In the genomic region with DNA sequence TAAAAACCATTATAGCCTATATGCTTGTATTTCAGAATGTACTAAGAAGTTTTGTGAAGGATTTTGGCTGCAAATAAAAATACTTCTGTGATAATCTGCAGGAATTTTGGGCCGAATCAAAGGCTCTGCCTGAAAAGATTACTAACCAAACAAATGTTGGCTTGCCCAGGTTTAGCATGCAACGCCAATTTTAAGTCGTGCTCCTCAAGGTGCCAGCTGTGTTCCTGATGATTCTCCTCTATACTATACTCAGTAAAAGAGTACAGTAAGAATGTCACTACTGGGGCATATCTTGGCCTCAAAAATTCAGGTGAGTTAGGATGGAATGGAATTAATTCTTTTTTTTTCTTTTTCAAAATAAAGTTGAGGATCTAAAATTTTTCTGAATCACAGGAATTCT, we compare ENCODE assay signal across 20 cellular contexts.
DNase-seq lines count a peak whose midpoint lies in the region; ATAC-seq, FAIRE-seq and TF ChIP-seq lines count a peak whose summit lies in the region.
"Had no signal": no experiment of that assay in that cellular context is flagged by ENCODE, and none has a peak within 500 bp of the region (broad histone marks: within the 10 kb centered on the region; RNA-seq: fewer than 3 reads in every experiment).

No MANE protein-coding gene starts in this region.

- H2BK120ac ChIP-seq in IMR-90 (ENCODE audit: low read depth, low read length), result no peak overlapping the region
- no peak overlapping the region for H2BK120ac ChIP-seq in mesendoderm (ENCODE audit: low read depth, low read length)

- H4K20me1 ChIP-seq in IMR-90 (ENCODE audit: insufficient read depth, low read length), result peaks cover 6% of the 10 kb centered on the region; the same call in 1 of the 2 replicates
- H4K20me1 ChIP-seq: BLaER1 treated with 17β-estradiol and CSF1 and Interleukin-3, amounts not matched to agents 10 nM and 100 nM had no signal

- no peak overlapping the region for H2BK15ac ChIP-seq in IMR-90 (ENCODE audit: low read depth, low read length)
- no peak overlapping the region for H2BK15ac ChIP-seq in mesendoderm (replicated peaks; ENCODE audit: low read depth)

- H3K27me3 Mint-ChIP-seq in endodermal cell (ENCODE audit: insufficient read depth), result no peaks in the 10 kb centered on the region
- H3K27me3 Mint-ChIP-seq: B cell; CD4-positive, alpha-beta T cell had no signal

- intact Hi-C loops in IMR-90 (cut with micrococcal nuclease), result no loop called here
- intact Hi-C loops in pancreas (cut with DNase I), result no loop called here
- intact Hi-C loops in lower leg skin (cut with DNase I; ENCODE audit: low total_unique reads), result no loop called here

- H2BK20ac ChIP-seq in IMR-90 (ENCODE audit: low read depth, low read length), result no peak overlapping the region

- no peak overlapping the region for H4K91ac ChIP-seq in IMR-90 (ENCODE audit: insufficient read depth, low read depth, low read length)

- CTCF ChIA-PET in IMR-90 (lab: Yijun Ruan, JAX), result no interaction called here

- dilution Hi-C loops in IMR-90 (cut with HindIII; ENCODE audit: low sequenced_read_pairs, unreplicated experiment), result no loop called here

- H3K4me2 ChIP-seq in IMR-90 (ENCODE audit: low read depth, low read length) (no peak overlapping the region), mesendoderm (ENCODE audit: low read length) (no peak overlapping the region)
- H3K4me2 ChIP-seq: A549; BLaER1 treated with 17β-estradiol and CSF1 and Interleukin-3, amounts not matched to agents 10 nM and 100 nM had no signal

- TF ChIP-seq CTCF in IMR-90 (conservative IDR thresholded peaks at IDR 0.05; ENCODE audit: low read depth, low read length) (no peak), pancreas (IDR thresholded peaks at IDR 0.05) (no peak), lower leg skin (IDR thresholded peaks at IDR 0.05) (no peak), endodermal cell (conservative IDR thresholded peaks at IDR 0.05) (no peak)

- no TSS peak for BruUV-seq in IMR-90 (replicated peaks; lab: Mats Ljungman, UMichigan)

- no peak for TF ChIP-seq RAD21 in IMR-90 (IDR thresholded peaks at IDR 0.05; ENCODE audit: low read length)

- H3K4me1 ChIP-seq in IMR-90 (ENCODE audit: control insufficient read depth, insufficient read depth, low read length) (peaks cover 8% of the 10 kb centered on the region; the same call in 1 of the 2 replicates), mesendoderm (ENCODE audit: control insufficient read depth, low read depth, low read length) (no peaks in the 10 kb centered on the region), pancreas (peaks cover 11 to 26% (median 20%) of the 10 kb centered on the region in 3 donors), endodermal cell (ENCODE audit: control insufficient read depth, insufficient read depth, low read length) (peaks cover 7% of the 10 kb centered on the region)
- H3K4me1 ChIP-seq: A549 had no signal

- no peak overlapping the region for H3K18ac ChIP-seq in IMR-90 (ENCODE audit: low read depth, low read length)
- no peak overlapping the region for H3K18ac ChIP-seq in mesendoderm (ENCODE audit: low read length)

- H2AFZ ChIP-seq in IMR-90 (replicated peaks; ENCODE audit: low read length, poor library complexity), result no peak overlapping the region

- H3K9me3 Mint-ChIP-seq in endodermal cell, result no peaks in the 10 kb centered on the region
- H3K9me3 Mint-ChIP-seq: CD4-positive, alpha-beta T cell; CD8-positive, alpha-beta T cell had no signal

- TF ChIP-seq POLR2A in IMR-90 (IDR thresholded peaks at IDR 0.05; ENCODE audit: low read depth, low read length) (no peak), lower leg skin (IDR thresholded peaks at IDR 0.05) (no peak)

- H3K9me3 ChIP-seq in IMR-90 (ENCODE audit: control insufficient read depth, insufficient read depth, low read length) (no peaks in the 10 kb centered on the region), pancreas (no peaks in the 10 kb centered on the region), endodermal cell (ENCODE audit: control insufficient read depth, low read length) (no peaks in the 10 kb centered on the region)
- H3K9me3 ChIP-seq: A549; BLaER1 treated with 17β-estradiol and CSF1 and Interleukin-3, amounts not matched to agents 10 nM and 100 nM; Caco-2 had no signal

- H3K4me3 ChIP-seq in IMR-90 (ENCODE audit: insufficient read depth, low read depth, low read length) (no peak overlapping the region), mesendoderm (ENCODE audit: low read length) (no peak overlapping the region), pancreas (no peak overlapping the region), lower leg skin (ENCODE audit: low read depth, poor library complexity, severe bottlenecking) (no peak overlapping the region), endodermal cell (ENCODE audit: low read length) (no peak overlapping the region)
- H3K4me3 ChIP-seq: A549; BLaER1 treated with 17β-estradiol and CSF1 and Interleukin-3, amounts not matched to agents 10 nM and 100 nM had no signal

- no peak overlapping the region for H3K4ac ChIP-seq in IMR-90 (ENCODE audit: low read depth, low read length)
- no peak overlapping the region for H3K4ac ChIP-seq in mesendoderm (ENCODE audit: low read depth, low read length)

- H4K8ac ChIP-seq in IMR-90 (ENCODE audit: low read depth in 2 of 2, low read length in 2 of 2) (no peak overlapping the region), mesendoderm (ENCODE audit: low read depth, low read length) (peak overlapping the region; percentile 56)

- POLR2A ChIA-PET in IMR-90 (lab: Charles Lee; ENCODE audit: unreplicated experiment), result no interaction called here

- H3K79me1 ChIP-seq in IMR-90 (ENCODE audit: low read depth in 1 of 2, low read length in 2 of 2), result peaks cover 12 to 28% of the 10 kb centered on the region in 2 experiments
- no peaks in the 10 kb centered on the region for H3K79me1 ChIP-seq in mesendoderm (ENCODE audit: low read length)

- no peak overlapping the region for H3K4me3 Mint-ChIP-seq in endodermal cell
- H3K4me3 Mint-ChIP-seq: B cell; CD4-positive, alpha-beta T cell; CD8-positive, alpha-beta T cell had no signal

- H3K9me1 ChIP-seq in IMR-90 (ENCODE audit: insufficient read depth, low read length), result no peaks in the 10 kb centered on the region; the same call in 1 of the 2 replicates

- DNase-seq in IMR-90 (no peak), mesendoderm (no peak), pancreas (no peak), lower leg skin (ENCODE audit: low spot score in 2 of 2) (no peak), endodermal cell (no peak)
- DNase-seq: AML-193; Caco-2; Calu3; CD4-positive, alpha-beta T cell; CD8-positive, alpha-beta T cell; DMS79 treated with DMSO at 0.1 percent for 48 hours; GF-D8 had no signal

- no peaks in the 10 kb centered on the region for H3K36me3 Mint-ChIP-seq in endodermal cell (ENCODE audit: low read depth)
- H3K36me3 Mint-ChIP-seq: CD8-positive, alpha-beta T cell had no signal

- peaks cover 35% of the 10 kb centered on the region for H3K4me1 Mint-ChIP-seq in endodermal cell

- H3K23ac ChIP-seq in IMR-90 (ENCODE audit: low read depth, low read length), result 0 out of 2 replicates have a peak overlapping the region, but pooled peaks have one; percentile 42
- H3K23ac ChIP-seq in mesendoderm (ENCODE audit: low read length), result no peak overlapping the region

- ATAC-seq in IMR-90 (ENCODE audit: low read depth) (no peak), pancreas (peak in 3 of 4 donors; percentile 36 to 68 (median 51))
- ATAC-seq: A549; CD8-positive, alpha-beta T cell had no signal

- no peak for FAIRE-seq in pancreas (lab: Jason Lieb, UNC)
- FAIRE-seq: D721Med, G401.6, GM12891 had no signal

- H3K27me3 ChIP-seq in IMR-90 (ENCODE audit: control insufficient read depth, insufficient read depth, low read length) (no peaks in the 10 kb centered on the region), mesendoderm (ENCODE audit: insufficient read depth, low read length, poor library complexity) (no peaks in the 10 kb centered on the region), pancreas (no peaks in the 10 kb centered on the region), endodermal cell (ENCODE audit: control insufficient read depth, insufficient read depth, low read length, poor library complexity, severe bottlenecking) (no peaks in the 10 kb centered on the region)
- H3K27me3 ChIP-seq: BLaER1 treated with 17β-estradiol and CSF1 and Interleukin-3, amounts not matched to agents 10 nM and 100 nM had no signal

- WGBS in IMR-90 (ENCODE audit: extremely low coverage in 2 of 2, insufficient read length in 1 of 2), 2 experiments, result no CpG with 5 or more reads among the region's 3 CpGs
- WGBS in mesendoderm (ENCODE audit: extremely low coverage, insufficient coverage, low lambda C conversion rate), result no CpG with 5 or more reads among the region's 3 CpGs
- 19 to 26% methylated on average over 3 of the region's 3 CpGs for WGBS in pancreas, 2 donors
- 59 to 79% methylated on average over 3 of the region's 3 CpGs for WGBS in lower leg skin, 2 donors
- 67 to 84% methylated on average over 1 to 3 of the region's 3 CpGs for WGBS in endodermal cell (ENCODE audit: insufficient coverage in 1 of 2, insufficient read length in 1 of 2), 2 experiments

- H3K9ac ChIP-seq in IMR-90 (ENCODE audit: low read depth, low read length), result no peak overlapping the region
- no peak overlapping the region for H3K9ac ChIP-seq in mesendoderm (ENCODE audit: low read length)
- H3K9ac ChIP-seq in endodermal cell (ENCODE audit: extremely low read depth, low read length, poor library complexity, severe bottlenecking), result no peak overlapping the region
- H3K9ac ChIP-seq: BLaER1 treated with 17β-estradiol and CSF1 and Interleukin-3, amounts not matched to agents 10 nM and 100 nM had no signal

- H2BK5ac ChIP-seq in IMR-90 (ENCODE audit: low read depth, low read length, poor library complexity, severe bottlenecking) (no peak overlapping the region), mesendoderm (ENCODE audit: low read length) (no peak overlapping the region)

- H3K36me3 ChIP-seq in IMR-90 (ENCODE audit: control insufficient read depth, insufficient read depth, low read length) (peaks cover 8% of the 10 kb centered on the region), mesendoderm (ENCODE audit: control insufficient read depth, insufficient read depth, low read length) (no peaks in the 10 kb centered on the region), pancreas (no peaks in the 10 kb centered on the region), endodermal cell (ENCODE audit: control insufficient read depth, insufficient read depth, low read length) (no peaks in the 10 kb centered on the region)

- H3K27ac ChIP-seq in IMR-90 (ENCODE audit: insufficient read depth, low read length) (no peak overlapping the region), mesendoderm (ENCODE audit: low read depth, low read length) (no peak overlapping the region), pancreas (no peak overlapping the region), endodermal cell (ENCODE audit: low read depth, low read length) (no peak overlapping the region)
- H3K27ac ChIP-seq: 22Rv1; A549; BLaER1 treated with 17β-estradiol and CSF1 and Interleukin-3, amounts not matched to agents 10 nM and 100 nM; C4-2B had no signal

- no peak overlapping the region for H2AK5ac ChIP-seq in IMR-90 (ENCODE audit: low read depth, low read length)
- no peak overlapping the region for H2AK5ac ChIP-seq in mesendoderm (ENCODE audit: low read length)

- H3K27ac Mint-ChIP-seq in endodermal cell, result no peak overlapping the region
- H3K27ac Mint-ChIP-seq: B cell; CD4-positive, alpha-beta T cell; CD8-positive, alpha-beta T cell had no signal

- no peaks in the 10 kb centered on the region for H3K79me2 ChIP-seq in mesendoderm (ENCODE audit: control insufficient read depth, insufficient read depth, low read length)

- in situ Hi-C loops in IMR-90 (cut with MboI; ENCODE audit: low sequenced_read_pairs), result no loop called here

- no peak overlapping the region for H3K14ac ChIP-seq in IMR-90 (replicated peaks; ENCODE audit: low read depth, low read length)

- H2AK9ac ChIP-seq in IMR-90 (replicated peaks; ENCODE audit: low read depth, low read length, poor library complexity), result no peak overlapping the region

- H3K56ac ChIP-seq in IMR-90 (ENCODE audit: extremely low read depth, insufficient read depth, low read length) (no peak overlapping the region), mesendoderm (ENCODE audit: low read length) (no peak overlapping the region)

- H4K5ac ChIP-seq in IMR-90 (ENCODE audit: low read depth, low read length), result no peak overlapping the region
- no peak overlapping the region for H4K5ac ChIP-seq in mesendoderm (ENCODE audit: low read length)
